ENCODE assay signal across 10 cellular contexts in genomic region chr11:75667268-75667830, GRCh38. TPM values are rescaled to one million over a fixed set of nuclear protein-coding genes. Genes with fewer than 3 reads are reported as not detected.
A peak's percentile ranks its signal among the peaks of the same experiment; 100 is the strongest.
DNase-seq lines count a peak whose midpoint lies in the region; ATAC-seq, FAIRE-seq and TF ChIP-seq lines count a peak whose summit lies in the region.
"Had no signal": no experiment of that assay in that cellular context is flagged by ENCODE, and none has a peak within 500 bp of the region (broad histone marks: within the 10 kb centered on the region; RNA-seq: fewer than 3 reads in every experiment).

No MANE protein-coding gene starts in this region.

- TF ChIP-seq CTCF in glutamatergic neuron (IDR thresholded peaks at IDR 0.05; ENCODE audit: partially characterized antibody, unreplicated experiment) = no peak
- TF ChIP-seq CTCF in parathyroid adenoma (IDR thresholded peaks at IDR 0.05) = no peak

- peaks cover 6% of the 10 kb centered on the region for H3K36me3 Mint-ChIP-seq in glutamatergic neuron (ENCODE audit: unreplicated experiment)

- H3K4me2 ChIP-seq in parathyroid adenoma (ENCODE audit: low read length) = peak overlapping the region; percentile 67
- H3K4me2 ChIP-seq: KMS-11 had no signal

- no peaks in the 10 kb centered on the region for H3K27me3 ChIP-seq in parathyroid adenoma (ENCODE audit: control insufficient read depth, insufficient read depth, low read length)

- H2AFZ ChIP-seq in parathyroid adenoma = peak overlapping the region; percentile 85

- H3K4me1 ChIP-seq in parathyroid adenoma = peaks cover 4% of the 10 kb centered on the region

- no peak overlapping the region for H3K9ac ChIP-seq in parathyroid adenoma
- H3K9ac ChIP-seq: KMS-11 had no signal

- peaks cover 21% of the 10 kb centered on the region for H3K9me3 Mint-ChIP-seq in glutamatergic neuron (ENCODE audit: unreplicated experiment)

- H3K4me3 Mint-ChIP-seq in glutamatergic neuron (ENCODE audit: unreplicated experiment) = peak overlapping the region; percentile 97

- FAIRE-seq in HTR-8/SVneo (lab: Jason Lieb, UNC) = peak; percentile 95

- H3K27ac Mint-ChIP-seq in glutamatergic neuron (ENCODE audit: unreplicated experiment) = peak overlapping the region; percentile 97

- peaks cover 3% of the 10 kb centered on the region for H3K79me2 ChIP-seq in parathyroid adenoma

- no peaks in the 10 kb centered on the region for H3K9me3 ChIP-seq in parathyroid adenoma (ENCODE audit: control insufficient read depth, low read length)

- peak overlapping the region; percentile 31 for H3K4me3 ChIP-seq in parathyroid adenoma (ENCODE audit: low read depth, low read length)

- no peaks in the 10 kb centered on the region for H3K36me3 ChIP-seq in parathyroid adenoma (ENCODE audit: control insufficient read depth, insufficient read depth, low read length)

- DNase-seq in DMS114 treated with DMSO at 0.1 percent for 48 hours (lab: John Stamatoyannopoulos, UW; ENCODE audit: unreplicated experiment) (peak; percentile 19), HTR-8/SVneo (ENCODE audit: insufficient read length, low spot score) (peak; percentile 56), glutamatergic neuron (peak; percentile 80), OCI-M2 (lab: John Stamatoyannopoulos, UW; ENCODE audit: unreplicated experiment) (no peak)
- DNase-seq in activated T-cell treated with anti-CD3 and anti-CD28 coated beads, Interleukin-2, amount 50 U/mL, for 48 hours = peak; percentile 28 to 32

- peaks cover 12% of the 10 kb centered on the region for H3K27me3 Mint-ChIP-seq in glutamatergic neuron (ENCODE audit: unreplicated experiment)

- peaks cover 27% of the 10 kb centered on the region for H3K4me1 Mint-ChIP-seq in glutamatergic neuron (ENCODE audit: low read depth, unreplicated experiment)

- ATAC-seq in GM21515 (IDR thresholded peaks at IDR 0.05; ENCODE audit: unreplicated experiment) (no peak), HG02884 (IDR thresholded peaks at IDR 0.05; ENCODE audit: unreplicated experiment) (no peak)

- peak overlapping the region; percentile 39 for H3K27ac ChIP-seq in parathyroid adenoma
- H3K27ac ChIP-seq: KMS-11 had no signal

RNA-seq across cellular contexts. Expression of gene MAP6, which starts 1.5 kb away (rescaled TPM):
- 313 TPM for total RNA-seq in glutamatergic neuron (ENCODE audit: unreplicated experiment)

RNA-seq across cellular contexts. Expression of gene MOGAT2, which starts 50.3 kb away (rescaled TPM):
- total RNA-seq in glutamatergic neuron (ENCODE audit: unreplicated experiment) = not detected
- total RNA-seq: myocyte had no signal
